ENCODE assay signal across 20 cellular contexts in genomic region chr10:28627102-28627501, GRCh38.
"Had no signal": no experiment of that assay in that cellular context is flagged by ENCODE, and none has a peak within 500 bp of the region (broad histone marks: within the 10 kb centered on the region; RNA-seq: fewer than 3 reads in every experiment).

No MANE protein-coding gene starts in this region.

- H3K4me1 ChIP-seq: body of pancreas, uterus had no signal

- H3K9me3 ChIP-seq: body of pancreas, tibial artery, uterus had no signal

- H3K27ac Mint-ChIP-seq: activated B cell treated with CpG ODN at 0.5 μM for 24 hours; dendritic cell treated with granulocyte-macrophage colony-stimulating factor and Interleukin-4, amounts not matched to agents 40 ng/mL and 50 ng/mL, for 4 days; nephron had no signal

- FAIRE-seq: kidney, small intestine had no signal

- H3K4me3 Mint-ChIP-seq: activated B cell treated with CpG ODN at 0.5 μM for 24 hours; dendritic cell treated with granulocyte-macrophage colony-stimulating factor and Interleukin-4, amounts not matched to agents 40 ng/mL and 50 ng/mL, for 4 days; nephron had no signal

- H3K4me3 ChIP-seq: body of pancreas, tibial artery, uterus had no signal

- H3K27me3 ChIP-seq: body of pancreas, uterus had no signal

- DNase-seq: activated B cell treated with CpG ODN at 0.5 μM for 24 hours; activated naive CD4-positive, alpha-beta T cell; activated T-cell treated with anti-CD3 and anti-CD28 coated beads for 4 hours; body of pancreas; cerebellar nuclear complex; hippocampal formation; kidney; left ventricle myocardium superior; mesenchymal stem cell; nucleus accumbens; right cardiac atrium; small intestine; stimulated activated CD4-positive, alpha-beta T cell treated with anti-CD3 and anti-CD28 coated beads, Interleukin-4, amount 100 ng/mL, for 24 hours; stimulated activated naive CD4-positive, alpha-beta T cell; T-helper 2 cell; tibial artery; uterus had no signal

- H3K9me3 Mint-ChIP-seq: activated B cell treated with CpG ODN at 0.5 μM for 24 hours; dendritic cell treated with granulocyte-macrophage colony-stimulating factor and Interleukin-4, amounts not matched to agents 40 ng/mL and 50 ng/mL, for 4 days; nephron had no signal

- H3K27ac ChIP-seq: body of pancreas, tibial artery, uterus had no signal

- H3K4me1 Mint-ChIP-seq: nephron had no signal

- H3K36me3 ChIP-seq: uterus had no signal

- ATAC-seq: body of pancreas, esophagus mucosa, left ventricle myocardium superior, right cardiac atrium had no signal
